In the genomic region with DNA sequence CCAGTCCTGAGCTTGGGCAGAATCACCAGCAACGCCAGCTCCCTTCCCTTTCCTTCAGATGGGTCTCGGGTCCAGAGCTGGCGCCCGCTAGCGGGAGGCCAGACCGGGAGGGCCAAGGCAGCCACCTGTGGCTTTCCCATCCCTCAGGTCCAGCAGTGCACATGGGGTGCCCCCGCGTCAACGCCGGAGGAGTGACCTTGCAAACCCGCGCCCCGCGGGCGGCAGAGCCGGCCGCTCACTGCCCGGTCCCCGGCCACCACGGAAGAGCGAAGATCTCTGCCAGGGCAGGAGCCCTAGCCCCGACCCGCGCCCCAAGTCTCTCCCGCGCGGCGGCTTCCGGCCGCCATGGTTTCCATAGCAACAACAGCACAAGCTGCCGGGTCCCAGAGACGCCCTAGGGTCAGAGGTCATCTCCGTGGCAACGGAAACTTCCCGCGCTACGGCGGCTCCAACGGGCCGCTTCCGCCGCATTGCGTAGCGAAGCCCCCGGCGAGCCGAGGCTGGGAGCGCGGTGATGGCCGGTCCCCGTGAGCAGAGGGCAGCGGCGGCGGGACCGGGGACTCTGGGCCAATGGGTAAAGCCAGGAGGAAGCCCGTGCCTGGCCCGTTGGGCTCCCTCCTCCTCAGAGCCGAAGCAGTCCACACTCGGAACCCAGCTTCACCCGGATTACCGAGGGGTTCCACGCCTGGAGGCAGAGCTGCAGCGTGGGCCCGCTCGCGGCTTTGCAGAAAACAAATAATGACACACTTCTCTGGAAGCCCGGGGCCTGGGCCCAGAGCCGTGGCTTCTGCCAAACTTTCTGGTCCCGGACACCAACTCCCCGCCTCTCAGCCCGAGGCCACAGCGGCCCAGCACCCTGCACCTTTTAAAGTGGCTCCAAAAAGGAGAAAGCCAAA, we compare ENCODE assay signal across 9 cellular contexts. TPM values are rescaled to one million over a fixed set of nuclear protein-coding genes. Genes with fewer than 3 reads are reported as not detected.
DNase-seq lines count a peak whose midpoint lies in the region; ATAC-seq, FAIRE-seq and TF ChIP-seq lines count a peak whose summit lies in the region.
"Had no signal": no experiment of that assay in that cellular context is flagged by ENCODE, and none has a peak within 500 bp of the region (broad histone marks: within the 10 kb centered on the region; RNA-seq: fewer than 3 reads in every experiment).

No MANE protein-coding gene starts in this region.

- peak; percentile 42; the same call in 2 of the 3 replicates for TF ChIP-seq CTCF in A549 (IDR thresholded peaks at IDR 0.05)
- no peak for TF ChIP-seq CTCF in endothelial cell (IDR thresholded peaks at IDR 0.05; ENCODE audit: unreplicated experiment)

- H3K4me3 Mint-ChIP-seq in endothelial cell (ENCODE audit: unreplicated experiment) = peak overlapping the region; percentile 91

- TF ChIP-seq RAD21 in A549 (conservative IDR thresholded peaks at IDR 0.05 in 1 of 2, IDR thresholded peaks at IDR 0.05 in 1 of 2) = peak; percentile 20 to 25; a peak in 1 of 5 replicates

- DNase-seq in A549 (ENCODE audit: low read depth in 1 of 2, low spot score in 1 of 2) (peak; percentile 65 to 86), NCI-H510A treated with DMSO at 0.1 percent for 48 hours (lab: John Stamatoyannopoulos, UW) (peak; percentile 70), endothelial cell (ENCODE audit: low spot score) (peak; percentile 95), mesenteric fat pad (ENCODE audit: low spot score) (peak; percentile 98)
- DNase-seq in activated CD8-positive, alpha-beta memory T cell treated with anti-CD3 and anti-CD28 coated beads, Interleukin-2, amount 50 U/mL, for 1 hour (ENCODE audit: extremely low read depth) = peak; percentile 90
- peak; percentile 90 for DNase-seq in stimulated activated CD8-positive, alpha-beta memory T cell treated with anti-CD3 and anti-CD28 coated beads, Interleukin-12 subunit alpha, Interleukin-12 subunit beta, amount 100 ng/mL, for 4 hours (ENCODE audit: low read depth)

- peaks cover 9% of the 10 kb centered on the region for H3K4me1 Mint-ChIP-seq in endothelial cell (ENCODE audit: unreplicated experiment)

- ATAC-seq in A549 (peak; percentile 95 to 97), GM18873 (IDR thresholded peaks at IDR 0.05; ENCODE audit: low FRiP score, unreplicated experiment) (peak; percentile 87), HG03139 (IDR thresholded peaks at IDR 0.05; ENCODE audit: unreplicated experiment) (peak; percentile 95)

- H3K4me2 ChIP-seq in A549 = peak overlapping the region; percentile 83
- H3K4me2 ChIP-seq: BLaER1 treated with 17β-estradiol and CSF1 and Interleukin-3, amounts not matched to agents 10 nM and 100 nM had no signal

- CTCF ChIA-PET in A549 (lab: Yijun Ruan, JAX) = interaction anchor here (0.6 to 1.6 kb wide), 5 partner anchors 9 to 327 kb away, joined by 3 to 4 read pairs (median 3); no protein-coding TSS in a partner anchor

- POLR2A ChIA-PET in A549 (lab: Yijun Ruan, JAX) = no interaction called here

- H3K27me3 Mint-ChIP-seq in endothelial cell (ENCODE audit: unreplicated experiment) = peaks cover 5% of the 10 kb centered on the region

- no peak for TF ChIP-seq EP300 in A549 (IDR thresholded peaks at IDR 0.05)

- H3K4me3 ChIP-seq in A549 = peak overlapping the region; percentile 57
- H3K4me3 ChIP-seq: BLaER1 treated with 17β-estradiol and CSF1 and Interleukin-3, amounts not matched to agents 10 nM and 100 nM had no signal

- H3K4me1 ChIP-seq in A549 = no peaks in the 10 kb centered on the region
- H3K4me1 ChIP-seq: BLaER1 treated with 17β-estradiol and CSF1 and Interleukin-3, amounts not matched to agents 10 nM and 100 nM had no signal

- FAIRE-seq in A549 (lab: Jason Lieb, UNC) = no peak

- H3K9me3 ChIP-seq in A549 = no peaks in the 10 kb centered on the region

- no peaks in the 10 kb centered on the region for H3K36me3 Mint-ChIP-seq in endothelial cell (ENCODE audit: low read depth, unreplicated experiment)

- no peak; the same call in 1 of the 2 replicates for TF ChIP-seq POLR2A in A549 (IDR thresholded peaks at IDR 0.05; ENCODE audit: low read length)

- H3K27ac Mint-ChIP-seq in endothelial cell (ENCODE audit: unreplicated experiment) = peak overlapping the region; percentile 88

- no peaks in the 10 kb centered on the region for H3K9me3 Mint-ChIP-seq in endothelial cell (ENCODE audit: unreplicated experiment)

- 0% methylated on average over 1 of the region's 72 CpGs for WGBS in A549 (ENCODE audit: missing lambda C conversion rate)

- peak overlapping the region; percentile 62 to 86 for H3K27ac ChIP-seq in A549
- H3K27ac ChIP-seq: BLaER1 treated with 17β-estradiol and CSF1 and Interleukin-3, amounts not matched to agents 10 nM and 100 nM had no signal

TF ChIP-seq in A549, 52 proteins besides CTCF, POLR2A, EP300 and RAD21 (continues in another document):
- TF ChIP-seq SMC3 (IDR thresholded peaks at IDR 0.05) (no peak), JUN (IDR thresholded peaks at IDR 0.05) (peak in 1 of 2 experiments; percentile 53; a peak in 2 of 5 replicates), CBX8 (IDR thresholded peaks at IDR 0.05) (no peak), BHLHE40 (IDR thresholded peaks at IDR 0.05; ENCODE audit: low read depth, low read length) (no peak), HOXB5 (CRISPR knock-in tag; IDR thresholded peaks at IDR 0.05) (peak; percentile 23; the same call in 1 of the 2 replicates), SREBF2 (IDR thresholded peaks at IDR 0.05) (no peak), RNF2 (IDR thresholded peaks at IDR 0.05; ENCODE audit: borderline replicate concordance, low read depth) (no peak), CHD2 (IDR thresholded peaks at IDR 0.05; ENCODE audit: low read length, partially characterized antibody) (no peak), GATA3 (IDR thresholded peaks at IDR 0.05; ENCODE audit: borderline replicate concordance) (no peak), PHF8 (IDR thresholded peaks at IDR 0.05; ENCODE audit: borderline replicate concordance, low read depth) (peak; percentile 63; the same call in 1 of the 2 replicates), CEBPB (IDR thresholded peaks at IDR 0.05) (no peak), MYC (IDR thresholded peaks at IDR 0.05; ENCODE audit: borderline replicate concordance, low read length) (no peak; the same call in 1 of the 2 replicates), ZSCAN20 (CRISPR knock-in tag; IDR thresholded peaks at IDR 0.05) (no peak), HOXB13 (CRISPR knock-in tag; IDR thresholded peaks at IDR 0.05; ENCODE audit: low read depth) (no peak), CBX2 (IDR thresholded peaks at IDR 0.05; ENCODE audit: borderline replicate concordance, low read depth) (no peak)
- TF ChIP-seq, protein P1, sequence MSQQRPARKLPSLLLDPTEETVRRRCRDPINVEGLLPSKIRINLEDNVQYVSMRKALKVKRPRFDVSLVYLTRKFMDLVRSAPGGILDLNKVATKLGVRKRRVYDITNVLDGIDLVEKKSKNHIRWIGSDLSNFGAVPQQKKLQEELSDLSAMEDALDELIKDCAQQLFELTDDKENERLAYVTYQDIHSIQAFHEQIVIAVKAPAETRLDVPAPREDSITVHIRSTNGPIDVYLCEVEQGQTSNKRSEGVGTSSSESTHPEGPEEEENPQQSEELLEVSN (IDR thresholded peaks at IDR 0.05; ENCODE audit: borderline replicate concordance, low read depth) = peak; percentile 97
- TF ChIP-seq, protein P2, sequence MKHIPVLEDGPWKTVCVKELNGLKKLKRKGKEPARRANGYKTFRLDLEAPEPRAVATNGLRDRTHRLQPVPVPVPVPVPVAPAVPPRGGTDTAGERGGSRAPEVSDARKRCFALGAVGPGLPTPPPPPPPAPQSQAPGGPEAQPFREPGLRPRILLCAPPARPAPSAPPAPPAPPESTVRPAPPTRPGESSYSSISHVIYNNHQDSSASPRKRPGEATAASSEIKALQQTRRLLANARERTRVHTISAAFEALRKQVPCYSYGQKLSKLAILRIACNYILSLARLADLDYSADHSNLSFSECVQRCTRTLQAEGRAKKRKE (CRISPR knock-in tag; IDR thresholded peaks at IDR 0.05; ENCODE audit: low read depth) = no peak
- TF ChIP-seq, protein P3, sequence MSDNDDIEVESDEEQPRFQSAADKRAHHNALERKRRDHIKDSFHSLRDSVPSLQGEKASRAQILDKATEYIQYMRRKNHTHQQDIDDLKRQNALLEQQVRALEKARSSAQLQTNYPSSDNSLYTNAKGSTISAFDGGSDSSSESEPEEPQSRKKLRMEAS (IDR thresholded peaks at IDR 0.05) = peak; percentile 92
- TF ChIP-seq, protein P4, sequence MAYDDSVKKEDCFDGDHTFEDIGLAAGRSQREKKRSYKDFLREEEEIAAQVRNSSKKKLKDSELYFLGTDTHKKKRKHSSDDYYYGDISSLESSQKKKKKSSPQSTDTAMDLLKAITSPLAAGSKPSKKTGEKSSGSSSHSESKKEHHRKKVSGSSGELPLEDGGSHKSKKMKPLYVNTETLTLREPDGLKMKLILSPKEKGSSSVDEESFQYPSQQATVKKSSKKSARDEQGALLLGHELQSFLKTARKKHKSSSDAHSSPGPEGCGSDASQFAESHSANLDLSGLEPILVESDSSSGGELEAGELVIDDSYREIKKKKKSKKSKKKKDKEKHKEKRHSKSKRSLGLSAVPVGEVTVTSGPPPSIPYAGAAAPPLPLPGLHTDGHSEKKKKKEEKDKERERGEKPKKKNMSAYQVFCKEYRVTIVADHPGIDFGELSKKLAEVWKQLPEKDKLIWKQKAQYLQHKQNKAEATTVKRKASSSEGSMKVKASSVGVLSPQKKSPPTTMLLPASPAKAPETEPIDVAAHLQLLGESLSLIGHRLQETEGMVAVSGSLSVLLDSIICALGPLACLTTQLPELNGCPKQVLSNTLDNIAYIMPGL (CRISPR knock-in tag; IDR thresholded peaks at IDR 0.05; ENCODE audit: borderline replicate concordance) = no peak
- TF ChIP-seq, protein P5, sequence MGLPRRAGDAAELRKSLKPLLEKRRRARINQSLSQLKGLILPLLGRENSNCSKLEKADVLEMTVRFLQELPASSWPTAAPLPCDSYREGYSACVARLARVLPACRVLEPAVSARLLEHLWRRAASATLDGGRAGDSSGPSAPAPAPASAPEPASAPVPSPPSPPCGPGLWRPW (IDR thresholded peaks at IDR 0.05) = no peak

RNA-seq across cellular contexts. Expression of a gene that starts 7.4 kb away (rescaled TPM):
- polyA plus RNA-seq in A549 (2011; rRNA removed) (not detected in 2 replicates), A549 (2017; fragmentation: RNase III; extraction: RNeasy Plus Mini Kit Qiagen cat#74134 plus additional on column Dnase treatment) (not detected in 3 replicates)
- not detected in 2 replicates for polyA plus RNA-seq in A549 (2012; cell fraction: cytosol; rRNA removed)
- polyA plus RNA-seq in A549 (2012; cell fraction: nucleus; rRNA removed) = not detected in 2 replicates
- polyA minus RNA-seq in A549 (2011; rRNA and poly(A)+ RNA removed) = under 0.01 TPM in 1 of 2 replicates, not detected in the other
- total RNA-seq in endothelial cell (ENCODE audit: unreplicated experiment) (0.13 TPM), mesenteric fat pad (3.1 TPM)

Comparison
In these comparisons a context has a peak if more than half of its experiments do, and no peak if none do; other contexts are left out.
1. Peak in every context shown above with its lines: DNase-seq, ATAC-seq, H3K4me3 ChIP-seq and H3K27ac ChIP-seq.